8 cellular contexts compared by ENCODE assay signal in genomic region chr9:72856985-72857631, GRCh38.
DNase-seq lines count a peak whose midpoint lies in the region; ATAC-seq, FAIRE-seq and TF ChIP-seq lines count a peak whose summit lies in the region.

No MANE protein-coding gene starts in this region.

- H3K9me2 ChIP-seq in DOHH2 (replicated peaks; ENCODE audit: control insufficient read depth, low read length) (no peaks in the 10 kb centered on the region), OCI-LY7 (ENCODE audit: insufficient read depth, low read length) (no peaks in the 10 kb centered on the region)

- H3K27ac ChIP-seq in DOHH2 (ENCODE audit: low read depth, low read length) = no peak overlapping the region
- H3K27ac ChIP-seq in OCI-LY7 (ENCODE audit: low read depth, low read length, poor library complexity, severe bottlenecking) = no peak overlapping the region
- peak overlapping the region; percentile 35 for H3K27ac ChIP-seq in endothelial cell of umbilical vein (ENCODE audit: insufficient read depth, low read depth, low read length)

- H3K27me3 ChIP-seq in DOHH2 (ENCODE audit: control insufficient read depth, low read length) (no peaks in the 10 kb centered on the region), endothelial cell of umbilical vein (ENCODE audit: control insufficient read depth in 2 of 2, insufficient read depth in 2 of 2, low read length in 2 of 2) (no peaks in the 10 kb centered on the region)

- H3F3A ChIP-seq in DOHH2 (ENCODE audit: control insufficient read depth, insufficient read depth) = no peaks in the 10 kb centered on the region

- POLR2A ChIA-PET in OCI-LY7 (lab: Charles Lee) = interaction anchor here (0.6 kb wide), 1 partner anchor 662 kb away, joined by 3 read pairs; no protein-coding TSS in a partner anchor
- POLR2A ChIA-PET in endothelial cell of umbilical vein (lab: Charles Lee) = interaction anchor here (0.7 kb wide), 1 partner anchor 1210 kb away, joined by 5 read pairs; no protein-coding TSS in a partner anchor

- CTCF ChIA-PET in OCI-LY7 (lab: Charles Lee; ENCODE audit: unreplicated experiment) = no interaction called here
- CTCF ChIA-PET in endothelial cell of umbilical vein (lab: Charles Lee) = interaction anchor here (0.6 to 5.9 kb wide), 63 partner anchors 9 to 832 kb away, joined by 3 to 135 read pairs (median 5); no protein-coding TSS in a partner anchor

- BruUV-seq in OCI-LY7 (replicated peaks; lab: Mats Ljungman, UMichigan) (no TSS peak), endothelial cell of umbilical vein (replicated peaks; lab: Mats Ljungman, UMichigan) (no TSS peak)

- no peak overlapping the region for H3K4me2 ChIP-seq in DOHH2 (ENCODE audit: low read length)
- no peak overlapping the region for H3K4me2 ChIP-seq in OCI-LY7 (ENCODE audit: low read length)
- H3K4me2 ChIP-seq in endothelial cell of umbilical vein (ENCODE audit: insufficient read depth, low read length) = no peak overlapping the region

- TF ChIP-seq CTCF in DOHH2 (IDR thresholded peaks at IDR 0.05; ENCODE audit: low read depth, low read length, poor library complexity, severe bottlenecking) (peak; percentile 67), OCI-LY7 (conservative IDR thresholded peaks at IDR 0.05; ENCODE audit: low read length) (peak; percentile 79), endothelial cell of umbilical vein (IDR thresholded peaks at IDR 0.05; ENCODE audit: extremely low read depth in 1 of 2, insufficient read depth in 1 of 2, low read depth in 1 of 2, low read length in 2 of 2) (peak; percentile 60 to 63)

- H3K79me2 ChIP-seq in DOHH2 (ENCODE audit: control insufficient read depth, low read length) = no peaks in the 10 kb centered on the region
- H3K79me2 ChIP-seq in OCI-LY7 (ENCODE audit: insufficient read depth, low read depth, low read length) = no peaks in the 10 kb centered on the region
- no peaks in the 10 kb centered on the region for H3K79me2 ChIP-seq in endothelial cell of umbilical vein (ENCODE audit: control insufficient read depth, insufficient read depth, low read length)

- no peak for ATAC-seq in HG03571 (IDR thresholded peaks at IDR 0.05; ENCODE audit: unreplicated experiment)

- no peaks in the 10 kb centered on the region for H3K4me1 ChIP-seq in DOHH2 (ENCODE audit: control insufficient read depth, low read length)
- no peaks in the 10 kb centered on the region for H3K4me1 ChIP-seq in OCI-LY7 (ENCODE audit: insufficient read depth, low read length, poor library complexity, severe bottlenecking)
- H3K4me1 ChIP-seq in endothelial cell of umbilical vein (ENCODE audit: control insufficient read depth, extremely low read depth, insufficient read depth, low read length) = peaks cover 16% of the 10 kb centered on the region

- intact Hi-C loops in OCI-LY7 (cut with micrococcal nuclease; ENCODE audit: unreplicated experiment) (loop anchor here (5.0 kb wide), 1 partner anchor 225 kb away; no protein-coding TSS in a partner anchor), endothelial cell of umbilical vein (cut with micrococcal nuclease) (loop anchor here (1.0 kb wide), 3 partner anchors 166 to 327 kb away; no protein-coding TSS in a partner anchor)

- no peak overlapping the region for H3K4me3 ChIP-seq in DOHH2 (ENCODE audit: low read length)
- no peak overlapping the region for H3K4me3 ChIP-seq in OCI-LY7 (ENCODE audit: low read depth, low read length, poor library complexity, severe bottlenecking)
- no peak overlapping the region for H3K4me3 ChIP-seq in endothelial cell of umbilical vein (replicated peaks in 1 of 3; ENCODE audit: insufficient read depth in 1 of 3, low read depth in 1 of 3, low read length in 3 of 3)

- no peak for TF ChIP-seq POLR2A in endothelial cell of umbilical vein (IDR thresholded peaks at IDR 0.05; ENCODE audit: low read depth, low read length)

- DNase-seq in H4 (ENCODE audit: low spot score) = peak; percentile 60
- peak; percentile 31 for DNase-seq in OCI-LY7 (ENCODE audit: low spot score)
- DNase-seq in endothelial cell of umbilical vein (ENCODE audit: low read depth, low spot score) = peak; percentile 74
- peak; percentile 39 for DNase-seq in mucosa of gallbladder (ENCODE audit: low spot score)
- DNase-seq in NCI-H187 (lab: John Stamatoyannopoulos, UW) = no peak
- no peak for DNase-seq in ureter (ENCODE audit: low spot score)

- dilution Hi-C loops in endothelial cell of umbilical vein (cut with MboI; ENCODE audit: extremely low pct_ligation_motif_present, low sequenced_read_pairs) = loop anchor here (25.0 kb wide), 1 partner anchor 230 kb away; no protein-coding TSS in a partner anchor

- peak; percentile 73 for FAIRE-seq in endothelial cell of umbilical vein (lab: Jason Lieb, UNC)

- H4K20me1 ChIP-seq in DOHH2 (ENCODE audit: control insufficient read depth, insufficient read depth, low read depth, low read length) = no peaks in the 10 kb centered on the region
- no peaks in the 10 kb centered on the region for H4K20me1 ChIP-seq in OCI-LY7 (ENCODE audit: insufficient read depth, low read length)
- no peaks in the 10 kb centered on the region for H4K20me1 ChIP-seq in endothelial cell of umbilical vein (replicated peaks; ENCODE audit: control insufficient read depth, extremely low read depth, insufficient read depth, low read length)

- H3K9ac ChIP-seq in endothelial cell of umbilical vein (replicated peaks; ENCODE audit: extremely low read depth, insufficient read depth, low read length) = no peak overlapping the region

- no peaks in the 10 kb centered on the region for H3K9me1 ChIP-seq in endothelial cell of umbilical vein (replicated peaks; ENCODE audit: control insufficient read depth, extremely low read depth, insufficient read depth, low read length)

- H3K9me3 ChIP-seq in DOHH2 (ENCODE audit: control insufficient read depth, insufficient read depth, low read length) = no peaks in the 10 kb centered on the region
- H3K9me3 ChIP-seq in OCI-LY7 (ENCODE audit: low read length) = no peaks in the 10 kb centered on the region
- H3K9me3 ChIP-seq in endothelial cell of umbilical vein (replicated peaks; ENCODE audit: control insufficient read depth, insufficient read depth, low read length) = no peaks in the 10 kb centered on the region

- H2AFZ ChIP-seq in OCI-LY7 (ENCODE audit: low read length) = no peak overlapping the region
- peak overlapping the region; percentile 90 for H2AFZ ChIP-seq in endothelial cell of umbilical vein (ENCODE audit: low read depth, low read length)

- no peaks in the 10 kb centered on the region for H3K36me3 ChIP-seq in DOHH2 (ENCODE audit: control insufficient read depth, low read length)
- H3K36me3 ChIP-seq in OCI-LY7 (ENCODE audit: insufficient read depth, low read length) = no peaks in the 10 kb centered on the region
- H3K36me3 ChIP-seq in endothelial cell of umbilical vein (ENCODE audit: control insufficient read depth in 2 of 2, extremely low read depth in 1 of 2, insufficient read depth in 2 of 2, low read length in 2 of 2) = no peaks in the 10 kb centered on the region

TF ChIP-seq in endothelial cell of umbilical vein, 7 proteins besides CTCF, POLR2A, EP300 and RAD21:
- TF ChIP-seq EZH2 (IDR thresholded peaks at IDR 0.05; ENCODE audit: borderline replicate concordance, low read depth, low read length, severe bottlenecking) = no peak
- TF ChIP-seq GATA2 (IDR thresholded peaks at IDR 0.05; ENCODE audit: insufficient read depth, insufficient read length, low read depth, low read length) = no peak
- no peak for TF ChIP-seq POLR2AphosphoS5 (IDR thresholded peaks at IDR 0.05; ENCODE audit: insufficient read depth, low read depth, low read length)
- no peak for TF ChIP-seq FOS (IDR thresholded peaks at IDR 0.05; ENCODE audit: borderline replicate concordance, insufficient read depth, low read length)
- TF ChIP-seq MYC (IDR thresholded peaks at IDR 0.05; ENCODE audit: low read depth, low read length) = no peak
- no peak for TF ChIP-seq MAX (IDR thresholded peaks at IDR 0.05; ENCODE audit: insufficient read depth, insufficient read length)
- no peak for TF ChIP-seq JUN (IDR thresholded peaks at IDR 0.05; ENCODE audit: borderline replicate concordance, insufficient read depth, insufficient read length, low read depth)
TF ChIP-seq in endothelial cell of umbilical vein: peak in this region for 0.

Comparison
In these comparisons a context has a peak if more than half of its experiments do, and no peak if none do; other contexts are left out.
1. DNase-seq: peak in H4 (single experiment), OCI-LY7 (single experiment), endothelial cell of umbilical vein (single experiment) and mucosa of gallbladder (single experiment); none in NCI-H187 (0 of 2) and ureter (single experiment).
2. Peak in every context shown above with its lines, with median percentiles within 50 percentile points of each other: CTCF ChIP-seq.